In genomic region chr7:101681170-101682007, GRCh38 we compare ENCODE assay signal across 9 cellular contexts. TPM values are rescaled to one million over a fixed set of nuclear protein-coding genes. Genes with fewer than 3 reads are reported as not detected.
A peak's percentile ranks its signal among the peaks of the same experiment; 100 is the strongest.
DNase-seq lines count a peak whose midpoint lies in the region; ATAC-seq, FAIRE-seq and TF ChIP-seq lines count a peak whose summit lies in the region.
"Had no signal": no experiment of that assay in that cellular context is flagged by ENCODE, and none has a peak within 500 bp of the region (broad histone marks: within the 10 kb centered on the region; RNA-seq: fewer than 3 reads in every experiment).

No MANE protein-coding gene starts in this region.

- H3K9me3 ChIP-seq in keratinocyte (ENCODE audit: control insufficient read depth, low read depth, low read length), result no peaks in the 10 kb centered on the region
- H3K9me3 ChIP-seq in testis, result no peaks in the 10 kb centered on the region
- no peaks in the 10 kb centered on the region for H3K9me3 ChIP-seq in effector memory CD4-positive, alpha-beta T cell (ENCODE audit: control insufficient read depth, low read length)

- TF ChIP-seq CTCF in keratinocyte (optimal IDR thresholded peaks at IDR 0.05 in 1 of 3, IDR thresholded peaks at IDR 0.05 in 1 of 3, conservative IDR thresholded peaks at IDR 0.05 in 1 of 3; ENCODE audit: extremely low read depth in 1 of 3, insufficient read depth in 2 of 3, low read length in 3 of 3), result no peak
- no peak for TF ChIP-seq CTCF in testis (IDR thresholded peaks at IDR 0.05)
- TF ChIP-seq CTCF in GM13976 (IDR thresholded peaks at IDR 0.05; ENCODE audit: borderline replicate concordance, control extremely low read depth, extremely low read depth, insufficient read depth, missing control alignments), result no peak

- FAIRE-seq in HTR-8/SVneo (lab: Jason Lieb, UNC), result peak; percentile 54
- peak; percentile 17 for FAIRE-seq in keratinocyte (lab: Jason Lieb, UNC)

- no peak overlapping the region for H3K4me3 ChIP-seq in keratinocyte (ENCODE audit: control insufficient read depth in 2 of 3, extremely low read depth in 1 of 3, insufficient read depth in 2 of 3, low read depth in 1 of 3, low read length in 3 of 3)
- no peak overlapping the region for H3K4me3 ChIP-seq in testis
- no peak overlapping the region for H3K4me3 ChIP-seq in effector memory CD4-positive, alpha-beta T cell (ENCODE audit: insufficient read depth, low read depth, low read length, poor library complexity, severe bottlenecking)

- H3K36me3 ChIP-seq in keratinocyte (ENCODE audit: control insufficient read depth in 2 of 2, extremely low read depth in 1 of 2, insufficient read depth in 2 of 2, low read length in 2 of 2) (no peaks in the 10 kb centered on the region), testis (ENCODE audit: low read depth, missing control alignments) (no peaks in the 10 kb centered on the region)
- no peaks in the 10 kb centered on the region for H3K36me3 ChIP-seq in effector memory CD4-positive, alpha-beta T cell (ENCODE audit: control insufficient read depth, insufficient read depth, low read length)

- H3K27ac ChIP-seq in keratinocyte (ENCODE audit: control insufficient read depth, insufficient read depth, low read length) (no peak overlapping the region), testis (no peak overlapping the region)
- no peak overlapping the region for H3K27ac ChIP-seq in effector memory CD4-positive, alpha-beta T cell (ENCODE audit: insufficient read depth, low read length, poor library complexity, severe bottlenecking)

- no peaks in the 10 kb centered on the region for H4K20me1 ChIP-seq in keratinocyte (ENCODE audit: control insufficient read depth, extremely low read depth, insufficient read depth, low read length)

- DNase-seq in HTR-8/SVneo (ENCODE audit: insufficient read length, low spot score) (peak; percentile 79), astrocyte of the hippocampus (ENCODE audit: low read depth, low spot score) (peak; percentile 94), keratinocyte (ENCODE audit: low read depth, low spot score) (no peak), testis (peak; percentile 19), GM13976 (ENCODE audit: low spot score) (no peak)
- no peak for DNase-seq in effector memory CD4-positive, alpha-beta T cell
- DNase-seq: activated B cell treated with CpG ODN at 0.5 μM for 24 hours had no signal

- no peak overlapping the region for H3K4me2 ChIP-seq in keratinocyte (ENCODE audit: control insufficient read depth, extremely low read depth, insufficient read depth, low read depth, low read length)

- no peaks in the 10 kb centered on the region for H3K27me3 ChIP-seq in keratinocyte (ENCODE audit: control insufficient read depth, extremely low read depth, insufficient read depth, low read length)
- no peaks in the 10 kb centered on the region for H3K27me3 ChIP-seq in testis
- H3K27me3 ChIP-seq in effector memory CD4-positive, alpha-beta T cell (replicated peaks; ENCODE audit: control insufficient read depth, insufficient read depth, low read length, poor library complexity, severe bottlenecking), result no peaks in the 10 kb centered on the region

- H3K79me2 ChIP-seq in keratinocyte (ENCODE audit: control insufficient read depth, insufficient read depth, low read length), result no peaks in the 10 kb centered on the region

- TF ChIP-seq POLR2A in testis (IDR thresholded peaks at IDR 0.05), result no peak

- in situ Hi-C loops in GM13976 (cut with MboI; ENCODE audit: low sequenced_read_pairs, unreplicated experiment), result no loop called here

- H3K9ac ChIP-seq in keratinocyte (ENCODE audit: control insufficient read depth, extremely low read depth, insufficient read depth, low read length), result no peak overlapping the region

- 37 to 42% methylated on average over 14 of the region's 14 CpGs for WGBS in testis, 2 donors

- dilution Hi-C loops in keratinocyte (cut with MboI; ENCODE audit: extremely low pct_ligation_motif_present, low sequenced_read_pairs), result no loop called here

- H3K4me1 ChIP-seq in keratinocyte (ENCODE audit: control insufficient read depth, extremely low read depth, insufficient read depth, low read length) (peaks cover 8% of the 10 kb centered on the region), testis (peaks cover 7% of the 10 kb centered on the region)
- no peaks in the 10 kb centered on the region for H3K4me1 ChIP-seq in effector memory CD4-positive, alpha-beta T cell (ENCODE audit: control insufficient read depth, insufficient read depth, low read length, poor library complexity, severe bottlenecking)

- no peak for ATAC-seq in HG03342 (IDR thresholded peaks at IDR 0.05; ENCODE audit: unreplicated experiment)
- no peak for ATAC-seq in HG03378 (IDR thresholded peaks at IDR 0.05; ENCODE audit: unreplicated experiment)

- no peak overlapping the region for H2AFZ ChIP-seq in keratinocyte (ENCODE audit: control insufficient read depth, low read length)

- intact Hi-C loops in testis (cut with DNase I; ENCODE audit: low total_unique reads), result no loop called here

- no peaks in the 10 kb centered on the region for H3K9me1 ChIP-seq in keratinocyte (ENCODE audit: control insufficient read depth, extremely low read depth, insufficient read depth, low read length)

RNA-seq across cellular contexts. Expression of gene MYL10, which starts 52.3 kb away (rescaled TPM):
- polyA plus RNA-seq in keratinocyte (not detected in 3 replicates), testis (ENCODE audit: insufficient read depth, low read depth, low replicate concordance) (not detected)
- polyA plus RNA-seq in keratinocyte (2011; ENCODE audit: low read depth), result not detected
- not detected in 2 replicates for polyA plus RNA-seq in keratinocyte (2011; cell fraction: cytosol; rRNA removed)
- not detected in 2 replicates for polyA plus RNA-seq in keratinocyte (2011; cell fraction: nucleus; rRNA removed)
- polyA plus RNA-seq in keratinocyte (2012; ENCODE audit: low replicate concordance), result not detected in 2 replicates
- polyA minus RNA-seq in keratinocyte, result not detected in 3 replicates
- polyA minus RNA-seq in keratinocyte (2011; cell fraction: cytosol; rRNA and poly(A)+ RNA removed), result not detected
- polyA minus RNA-seq in keratinocyte (2011; cell fraction: nucleus; rRNA and poly(A)+ RNA removed), result not detected in 2 replicates
- not detected for total RNA-seq in testis
- total RNA-seq: activated B cell treated with CpG ODN at 0.5 μM for 24 hours had no signal

Comparison
In these comparisons a context has a peak if more than half of its experiments do, and no peak if none do; other contexts are left out.
1. DNase-seq: peak in HTR-8/SVneo (single experiment), astrocyte of the hippocampus (single experiment) and testis (single experiment); none in keratinocyte (single experiment), effector memory CD4-positive, alpha-beta T cell (0 of 3) and GM13976 (single experiment).